23 cellular contexts compared by ENCODE assay signal in the genomic region with DNA sequence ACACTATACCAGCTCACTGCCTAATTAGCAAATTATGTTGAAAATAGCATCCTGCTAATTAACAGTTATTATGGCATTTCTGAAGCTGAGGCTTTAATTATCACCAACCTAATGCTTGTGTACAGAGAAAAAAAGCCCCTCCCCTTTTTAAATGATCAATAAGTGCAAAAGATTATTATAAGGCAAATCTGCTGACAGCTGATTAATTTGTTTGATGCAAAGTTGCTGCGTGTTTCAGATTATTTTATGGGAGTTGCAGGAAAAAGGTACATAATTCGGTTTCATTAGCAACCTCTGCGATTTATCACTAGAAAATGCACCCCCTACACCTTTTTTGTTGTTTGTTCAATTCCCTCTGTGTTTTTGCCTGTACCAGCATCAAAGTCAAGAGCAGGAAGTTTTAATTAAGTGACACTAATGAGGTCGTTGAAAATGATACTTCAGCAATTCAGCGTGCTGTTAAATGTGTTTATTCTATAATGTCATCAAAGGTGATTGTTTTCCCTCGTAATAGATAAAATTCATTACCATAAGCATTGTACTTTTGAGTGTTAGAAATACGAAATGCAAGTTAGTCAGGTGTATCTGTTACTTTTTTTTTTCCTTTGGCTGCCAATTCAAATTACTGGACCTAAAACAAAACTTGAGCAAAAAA.
"Had no signal": no experiment of that assay in that cellular context is flagged by ENCODE, and none has a peak within 500 bp of the region (broad histone marks: within the 10 kb centered on the region; RNA-seq: fewer than 3 reads in every experiment).

No MANE protein-coding gene starts in this region.

- H3K4me2 ChIP-seq: smooth muscle cell had no signal

- H3K4me1 ChIP-seq: breast epithelium, esophagus squamous epithelium, gastrocnemius medialis, sigmoid colon, upper lobe of left lung had no signal

- H3K9me3 ChIP-seq: breast epithelium, esophagus squamous epithelium, gastrocnemius medialis, sigmoid colon, thoracic aorta, upper lobe of left lung had no signal

- H3K27ac ChIP-seq: breast epithelium, esophagus squamous epithelium, gastrocnemius medialis, sigmoid colon, thoracic aorta, upper lobe of left lung had no signal

- H3K36me3 ChIP-seq: breast epithelium, esophagus squamous epithelium, gastrocnemius medialis, sigmoid colon, thoracic aorta, upper lobe of left lung had no signal

- DNase-seq: activated CD4-positive, alpha-beta memory T cell treated with anti-CD3 and anti-CD28 coated beads for 36 hours; activated CD4-positive, alpha-beta T cell treated with anti-CD3 and anti-CD28 coated beads for 48 hours; activated naive CD4-positive, alpha-beta T cell treated with anti-CD3 and anti-CD28 coated beads for 36 hours; activated naive CD8-positive, alpha-beta T cell treated with anti-CD3 and anti-CD28 coated beads, Interleukin-2, amount 10 ng/mL, durations not matched to agents 7 days and 5 days; activated T-cell treated with anti-CD3 and anti-CD28 coated beads, Interleukin-2, amount 50 U/mL, for 48 hours; amniotic stem cell; effector memory CD8-positive, alpha-beta T cell; esophagus squamous epithelium; gastrocnemius medialis; hypothalamus; left ventricle myocardium superior; mammary epithelial cell; natural killer cell; sigmoid colon; stimulated activated CD4-positive, alpha-beta T cell treated with anti-CD3 and anti-CD28 coated beads, Interleukin-15, amount 100 ng/mL, for 24 hours; stimulated activated CD8-positive, alpha-beta memory T cell treated with anti-CD3 and anti-CD28 coated beads, Interleukin-4, amount 100 ng/mL, for 48 hours; stimulated activated naive CD4-positive, alpha-beta T cell; upper lobe of left lung had no signal

- H3K9me3 Mint-ChIP-seq: activated CD4-positive, alpha-beta memory T cell treated with anti-CD3 and anti-CD28 coated beads for 36 hours; activated naive CD4-positive, alpha-beta T cell treated with anti-CD3 and anti-CD28 coated beads for 36 hours; activated naive CD8-positive, alpha-beta T cell treated with anti-CD3 and anti-CD28 coated beads, Interleukin-2, amount 10 ng/mL, durations not matched to agents 7 days and 5 days; central memory CD8-positive, alpha-beta T cell; effector memory CD8-positive, alpha-beta T cell; mesothelial cell of epicardium; natural killer cell had no signal

- ATAC-seq: effector memory CD8-positive, alpha-beta T cell; gastrocnemius medialis; left ventricle myocardium superior; natural killer cell had no signal

- H3K4me1 Mint-ChIP-seq: activated naive CD8-positive, alpha-beta T cell treated with anti-CD3 and anti-CD28 coated beads, Interleukin-2, amount 10 ng/mL, durations not matched to agents 7 days and 5 days; central memory CD8-positive, alpha-beta T cell; mesothelial cell of epicardium; natural killer cell had no signal

- H3K27me3 ChIP-seq: breast epithelium, esophagus squamous epithelium, gastrocnemius medialis, sigmoid colon, upper lobe of left lung had no signal

- H3K4me3 Mint-ChIP-seq: activated CD4-positive, alpha-beta memory T cell treated with anti-CD3 and anti-CD28 coated beads for 36 hours; activated naive CD4-positive, alpha-beta T cell treated with anti-CD3 and anti-CD28 coated beads for 36 hours; activated naive CD8-positive, alpha-beta T cell treated with anti-CD3 and anti-CD28 coated beads, Interleukin-2, amount 10 ng/mL, durations not matched to agents 7 days and 5 days; central memory CD8-positive, alpha-beta T cell; effector memory CD8-positive, alpha-beta T cell; mesothelial cell of epicardium; natural killer cell had no signal

- H3K27ac Mint-ChIP-seq: activated CD4-positive, alpha-beta memory T cell treated with anti-CD3 and anti-CD28 coated beads for 36 hours; activated naive CD4-positive, alpha-beta T cell treated with anti-CD3 and anti-CD28 coated beads for 36 hours; activated naive CD8-positive, alpha-beta T cell treated with anti-CD3 and anti-CD28 coated beads, Interleukin-2, amount 10 ng/mL, durations not matched to agents 7 days and 5 days; effector memory CD8-positive, alpha-beta T cell; mesothelial cell of epicardium; natural killer cell had no signal

- H3K4me3 ChIP-seq: breast epithelium, esophagus squamous epithelium, gastrocnemius medialis, sigmoid colon, smooth muscle cell, thoracic aorta, upper lobe of left lung had no signal

- H3K36me3 Mint-ChIP-seq: activated CD4-positive, alpha-beta memory T cell treated with anti-CD3 and anti-CD28 coated beads for 36 hours; activated naive CD8-positive, alpha-beta T cell treated with anti-CD3 and anti-CD28 coated beads, Interleukin-2, amount 10 ng/mL, durations not matched to agents 7 days and 5 days; mesothelial cell of epicardium; natural killer cell had no signal
